ENCODE assay signal across 8 cellular contexts in the genomic region with DNA sequence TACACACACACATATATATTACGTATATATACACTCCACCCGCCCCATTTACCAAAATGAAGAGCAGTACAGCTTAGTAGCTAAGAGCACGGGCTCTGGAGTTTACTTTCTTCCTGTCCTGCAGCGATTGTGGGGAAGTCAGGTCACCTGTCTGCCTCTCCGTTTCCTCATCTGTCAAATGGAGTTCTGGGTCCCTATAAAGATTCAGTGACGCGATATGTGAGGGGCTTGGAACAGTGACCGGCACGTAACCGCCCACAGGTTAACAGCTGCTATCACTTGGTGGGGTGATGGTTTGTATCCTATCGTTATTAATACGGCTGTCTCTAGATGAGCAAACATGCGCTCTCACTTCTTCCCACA. TPM values are rescaled to one million over a fixed set of nuclear protein-coding genes. Genes with fewer than 3 reads are reported as not detected.
DNase-seq lines count a peak whose midpoint lies in the region; ATAC-seq lines count a peak whose summit lies in the region.

No MANE protein-coding gene starts in this region.

- H3K27ac ChIP-seq in CD4-positive, alpha-beta memory T cell (ENCODE audit: low read depth, low read length): peak overlapping the region; percentile 72
- H3K27ac ChIP-seq in SJCRH30: peak overlapping the region; percentile 68
- H3K27ac ChIP-seq in cingulate gyrus (ENCODE audit: low read depth, low read length): peak overlapping the region; percentile 60

- H3K27ac Mint-ChIP-seq in CD4-positive, alpha-beta memory T cell: peak overlapping the region; percentile 91 to 99 (median 98)

- peaks cover 42% of the 10 kb centered on the region for H3K4me1 ChIP-seq in CD4-positive, alpha-beta memory T cell (ENCODE audit: insufficient read depth, low read length)
- H3K4me1 ChIP-seq in SJCRH30: peaks cover 3% of the 10 kb centered on the region; the same call in 1 of the 2 replicates

- POLR2A ChIA-PET in CD4-positive, alpha-beta memory T cell (lab: Charles Lee; ENCODE audit: partially characterized antibody): interaction anchor here (0.8 to 2.4 kb wide), 21 partner anchors 10 to 899 kb away, joined by 3 to 39 read pairs (median 5); a partner anchor contains a TSS

- ATAC-seq in GM19043 (IDR thresholded peaks at IDR 0.05; ENCODE audit: low read depth, unreplicated experiment) (peak; percentile 40), HG03175 (IDR thresholded peaks at IDR 0.05; ENCODE audit: unreplicated experiment) (peak; percentile 49)

- no peaks in the 10 kb centered on the region for H3K27me3 Mint-ChIP-seq in CD4-positive, alpha-beta memory T cell

- H3K4me1 Mint-ChIP-seq in CD4-positive, alpha-beta memory T cell: peaks cover 37 to 56% (median 49%) of the 10 kb centered on the region in 4 donors

- CTCF ChIA-PET in CD4-positive, alpha-beta memory T cell (lab: Charles Lee; ENCODE audit: partially characterized antibody): interaction anchor here (1.7 to 3.3 kb wide), 3 partner anchors 14 to 152 kb away, joined by 3 to 16 read pairs (median 9); a partner anchor contains a TSS

- no peaks in the 10 kb centered on the region for H3K9me3 Mint-ChIP-seq in CD4-positive, alpha-beta memory T cell

- H3K4me3 Mint-ChIP-seq in CD4-positive, alpha-beta memory T cell: peak overlapping the region; percentile 92 to 99 (median 98)

- peak overlapping the region; percentile 59 to 99 for H3K4me3 ChIP-seq in CD4-positive, alpha-beta memory T cell (ENCODE audit: low read length in 2 of 2)
- peak overlapping the region; percentile 73 for H3K4me3 ChIP-seq in SJCRH30

- H3K36me3 Mint-ChIP-seq in CD4-positive, alpha-beta memory T cell: peaks cover 15 to 27% of the 10 kb centered on the region in 2 donors

- no peaks in the 10 kb centered on the region for H3K27me3 ChIP-seq in CD4-positive, alpha-beta memory T cell (ENCODE audit: insufficient read depth, low read length)
- H3K27me3 ChIP-seq in SJCRH30: no peaks in the 10 kb centered on the region

- intact Hi-C loops in CD4-positive, alpha-beta memory T cell (cut with micrococcal nuclease): loop anchor here (1.0 kb wide), 2 partner anchors 152 to 407 kb away; a partner anchor contains a TSS

- peak in 2 of 5 donors; percentile 45 to 57 for DNase-seq in CD4-positive, alpha-beta memory T cell
- peak in 1 of 2 experiments; percentile 34 for DNase-seq in SJCRH30
- peak; percentile 69 to 80 for DNase-seq in lung microvascular endothelial cell (ENCODE audit: low read depth in 2 of 2)
- peak; percentile 60 for DNase-seq in stimulated activated naive CD4-positive, alpha-beta T cell treated with Interleukin-2 at 50 U/mL for 16 hours (lab: John Stamatoyannopoulos, UW)
- no peak for DNase-seq in EL

- H3K36me3 ChIP-seq in CD4-positive, alpha-beta memory T cell (ENCODE audit: insufficient read depth, low read length): no peaks in the 10 kb centered on the region
- no peaks in the 10 kb centered on the region for H3K36me3 ChIP-seq in SJCRH30

- no peaks in the 10 kb centered on the region for H3K9me3 ChIP-seq in CD4-positive, alpha-beta memory T cell (ENCODE audit: control insufficient read depth in 1 of 2, low read length in 2 of 2)
- H3K9me3 ChIP-seq in SJCRH30 (replicated peaks): no peaks in the 10 kb centered on the region

RNA-seq across cellular contexts. Expression of a gene that starts 0.5 kb away (rescaled TPM):
- total RNA-seq in CD4-positive, alpha-beta memory T cell: 10 to 100 TPM; 39.0 to 45.5 TPM
- 10 to 100 TPM; 18.2 to 20.6 TPM for polyA plus RNA-seq in CD4-positive, alpha-beta memory T cell
- 14.6 and 19.1 TPM in 2 replicates for total RNA-seq in SJCRH30 (2014; rRNA removed; shearing (Covaris generic))
- 21.4 and 27.4 TPM in 2 replicates for total RNA-seq in lung microvascular endothelial cell

RNA-seq across cellular contexts. Expression of a gene that starts 0.5 kb away (rescaled TPM):
- 10 to 100 TPM; 25.4 to 27.4 TPM for total RNA-seq in CD4-positive, alpha-beta memory T cell
- polyA plus RNA-seq in CD4-positive, alpha-beta memory T cell: 1 to 10 TPM; 5.5 to 6.6 TPM
- 48.2 and 55.6 TPM in 2 replicates for total RNA-seq in SJCRH30 (2014; rRNA removed; shearing (Covaris generic))
- 104 and 136 TPM in 2 replicates for total RNA-seq in lung microvascular endothelial cell
